ENCODE assay signal across 8 cellular contexts in the genomic region with DNA sequence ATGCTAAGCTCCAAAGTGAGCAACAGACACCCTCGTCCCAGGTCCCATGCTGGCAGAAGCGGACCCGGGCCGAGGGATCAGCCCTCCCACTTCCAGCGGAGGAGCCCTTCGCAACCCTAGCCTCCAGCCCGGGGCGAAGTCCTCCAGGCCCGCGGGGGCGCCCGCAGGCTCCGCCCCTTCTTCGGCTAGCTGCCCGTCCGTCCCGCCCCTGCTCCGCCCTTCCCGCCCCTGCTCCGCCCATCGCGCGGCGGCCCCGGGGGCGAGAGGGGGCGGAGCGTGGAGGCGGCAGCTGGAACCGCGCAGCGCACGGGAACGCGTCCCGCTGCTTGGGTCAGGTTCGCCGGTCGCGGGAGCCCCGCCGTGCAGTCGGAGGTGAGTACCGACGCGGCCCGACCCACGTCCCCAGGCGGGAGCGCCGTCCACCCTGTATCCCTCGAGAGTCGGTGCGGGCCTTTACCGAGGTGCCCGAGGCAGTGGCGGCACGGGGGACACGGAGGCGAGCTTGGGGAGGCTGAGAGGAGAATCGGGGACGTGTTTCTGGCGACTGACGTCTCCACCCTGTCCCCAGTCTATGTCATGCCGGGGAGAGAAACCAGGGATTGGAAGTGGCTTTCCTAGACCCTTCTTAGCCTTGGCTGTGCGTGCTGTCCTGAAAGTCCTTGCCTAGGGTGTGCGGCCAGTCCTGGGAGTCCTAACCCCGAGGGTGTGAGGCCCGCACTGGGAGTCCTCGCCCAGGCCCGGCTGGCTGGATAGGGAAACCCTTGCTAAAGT. TPM values are rescaled to one million over a fixed set of nuclear protein-coding genes. Genes with fewer than 3 reads are reported as not detected.
DNase-seq lines count a peak whose midpoint lies in the region; FAIRE-seq and TF ChIP-seq lines count a peak whose summit lies in the region.

ACO1 (plus strand) TSS at position 280 of the 771 bp plus-strand sequence. CDS start 20,864 bp downstream, outside the sequence.

- H3K9me3 ChIP-seq in SJSA1 (replicated peaks) (no peaks in the 10 kb centered on the region), neutrophil (no peaks in the 10 kb centered on the region)

- in situ Hi-C loops in G401 (cut with HindIII; ENCODE audit: low sequenced_read_pairs) = no loop called here

- no peaks in the 10 kb centered on the region for H3K27me3 ChIP-seq in SJSA1 (replicated peaks)
- peaks cover 49% of the 10 kb centered on the region for H3K27me3 ChIP-seq in neutrophil

- peak within 1 kb of the TSS; percentile 86 for H3K4me3 ChIP-seq in SJSA1
- peak within 1 kb of the TSS; percentile 66 to 78 for H3K4me3 ChIP-seq in neutrophil (ENCODE audit: low read depth in 1 of 2, low read length in 1 of 2)

- H3K36me3 ChIP-seq in SJSA1 = no peaks in the 10 kb centered on the region; the same call in 1 of the 2 replicates
- no peaks in the 10 kb centered on the region for H3K36me3 ChIP-seq in neutrophil

- DNase-seq in G401 (ENCODE audit: low spot score) (peak; percentile 84), GOT3 (lab: John Stamatoyannopoulos, UW) (peak; percentile 55), Kasumi-1 (lab: John Stamatoyannopoulos, UW) (peak; percentile 72 to 80), SJSA1 (ENCODE audit: low read depth in 1 of 2, low spot score in 2 of 2) (peak; percentile 78 to 82), frontal cortex (ENCODE audit: low spot score in 2 of 2) (peak; percentile 88 to 94)
- peak; percentile 85 for DNase-seq in activated naive CD4-positive, alpha-beta T cell treated with Interleukin-2 at 50 U/mL for 16 hours

- H3K4me1 ChIP-seq in SJSA1 (replicated peaks) (peaks cover 7% of the 10 kb centered on the region; the same call in 1 of the 2 replicates), neutrophil (ENCODE audit: control insufficient read depth in 1 of 2, insufficient read depth in 1 of 2, low read depth in 1 of 2, low read length in 1 of 2) (peaks cover 14 to 15% of the 10 kb centered on the region in 2 experiments)

- TF ChIP-seq CTCF in neutrophil (IDR thresholded peaks at IDR 0.05) (no peak), subcutaneous adipose tissue (IDR thresholded peaks at IDR 0.05; ENCODE audit: low read depth) (no peak)

- H3K27ac ChIP-seq in SJSA1 (peak within 1 kb of the TSS; percentile 38; the same call in 1 of the 2 replicates), neutrophil (no peak within 1 kb of the TSS)

- FAIRE-seq in frontal cortex (lab: Jason Lieb, UNC) = no peak

RNA-seq across cellular contexts. Expression of gene ACO1, which starts in this region (rescaled TPM):
- total RNA-seq in G401 (2014; rRNA removed; shearing (Covaris generic)) = 43.1 and 56.8 TPM in 2 replicates
- 37.3 and 37.9 TPM in 2 replicates for total RNA-seq in SJSA1 (2014; rRNA removed; shearing (Covaris generic))
- total RNA-seq in frontal cortex (13.9 TPM), subcutaneous adipose tissue (100 to 1,000 TPM; 108 to 271 (median 183) TPM)
